Comparison of ENCODE assay signal across 8 cellular contexts in the genomic region with DNA sequence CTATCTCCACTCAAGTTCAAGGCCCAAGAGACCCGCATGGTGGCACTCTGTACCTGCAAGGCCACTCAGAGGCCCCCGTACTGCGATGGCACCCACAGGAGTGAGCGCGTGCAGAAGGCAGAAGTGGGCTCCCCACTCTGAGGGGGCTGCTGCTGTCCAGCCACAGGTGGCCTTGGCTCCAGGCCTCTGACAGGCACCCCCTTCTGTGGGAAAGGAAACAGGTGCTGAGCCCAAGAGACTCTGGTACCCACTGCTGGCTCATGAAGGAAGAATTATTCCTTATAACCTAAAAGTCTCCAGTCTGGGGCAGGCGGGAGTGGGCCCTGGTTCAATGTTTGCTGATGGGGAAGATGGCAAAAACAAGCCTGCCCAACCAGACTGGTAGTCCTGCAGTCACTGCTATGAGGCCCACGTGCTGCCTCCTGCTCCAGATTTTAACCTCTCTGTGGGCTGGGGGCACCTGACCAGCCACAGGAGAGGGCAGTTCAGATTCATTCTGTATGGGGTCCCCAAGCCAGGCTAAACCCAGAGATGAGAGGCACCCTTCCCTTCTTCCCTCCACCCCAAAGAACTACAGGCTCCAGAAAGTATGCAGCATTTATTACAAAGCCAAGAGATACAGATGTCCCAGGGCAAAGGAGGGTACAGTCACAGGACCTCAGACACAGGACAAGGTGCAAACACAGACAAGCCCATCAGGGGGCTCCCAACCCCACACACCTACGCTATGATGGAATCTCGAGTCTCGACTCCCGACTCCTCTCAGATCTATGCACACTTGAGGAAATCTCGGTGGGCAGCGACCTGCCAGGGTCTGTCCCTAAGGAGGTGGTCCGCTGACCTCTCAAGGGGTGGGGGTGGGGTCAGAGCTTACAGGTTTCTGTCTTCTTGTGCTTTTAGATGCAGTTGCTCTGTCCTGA. TPM values are rescaled to one million over a fixed set of nuclear protein-coding genes. Genes with fewer than 3 reads are reported as not detected.
DNase-seq lines count a peak whose midpoint lies in the region; ATAC-seq and TF ChIP-seq lines count a peak whose summit lies in the region.

No MANE protein-coding gene starts in this region.

- no peaks in the 10 kb centered on the region for H3K9me3 ChIP-seq in Caco-2

- POLR2A ChIA-PET in Caco-2 (lab: Charles Lee), result no interaction called here

- H3K27me3 Mint-ChIP-seq in Caco-2 (ENCODE audit: insufficient read depth, unreplicated experiment), result no peaks in the 10 kb centered on the region
- peaks cover 8% of the 10 kb centered on the region for H3K27me3 Mint-ChIP-seq in HFFc6 (ENCODE audit: insufficient read depth)
- H3K27me3 Mint-ChIP-seq in natural killer cell (ENCODE audit: low read depth in 2 of 2), result no peaks in the 10 kb centered on the region

- peak; percentile 63 to 71 for DNase-seq in Caco-2
- DNase-seq in HFFc6, result no peak
- no peak for DNase-seq in activated naive CD4-positive, alpha-beta T cell treated with anti-CD3 and anti-CD28 coated beads, Interleukin-2, amount 50 U/mL, for 72 hours (ENCODE audit: low spot score in 2 of 2)
- no peak for DNase-seq in natural killer cell
- DNase-seq in activated CD4-positive, CD25-positive, alpha-beta regulatory T cell treated with anti-CD3 and anti-CD28 coated beads, Interleukin-2, amount 50 U/mL, for 72 hours, result no peak
- no peak for DNase-seq in GDM1 (lab: John Stamatoyannopoulos, UW)
- no peak for DNase-seq in foreskin fibroblast
- no peak for DNase-seq in hippocampal formation (lab: John Stamatoyannopoulos, UW)

- CTCF ChIA-PET in Caco-2 (lab: Charles Lee), result interaction anchor here (0.6 to 1.9 kb wide), 3 partner anchors 16 to 363 kb away, joined by 3 to 19 read pairs (median 3); no protein-coding TSS in a partner anchor

- H3K36me3 Mint-ChIP-seq in Caco-2 (ENCODE audit: insufficient read depth, unreplicated experiment), result peaks cover 81% of the 10 kb centered on the region
- H3K36me3 Mint-ChIP-seq in HFFc6 (ENCODE audit: low read depth), result peaks cover 13% of the 10 kb centered on the region; the same call in 1 of the 2 replicates
- peaks cover 10 to 12% of the 10 kb centered on the region in 2 donors for H3K36me3 Mint-ChIP-seq in activated naive CD4-positive, alpha-beta T cell treated with anti-CD3 and anti-CD28 coated beads, Interleukin-2, amount 50 U/mL, for 72 hours
- no peaks in the 10 kb centered on the region for H3K36me3 Mint-ChIP-seq in natural killer cell

- TF ChIP-seq CTCF in Caco-2 (IDR thresholded peaks at IDR 0.05; ENCODE audit: insufficient read depth in 1 of 2, low read depth in 1 of 2, low read length in 1 of 2, severe bottlenecking in 1 of 2, unreplicated experiment in 1 of 2), result peak; percentile 45 to 61
- peak; percentile 46; the same call in 1 of the 2 replicates for TF ChIP-seq CTCF in HFFc6 (IDR thresholded peaks at IDR 0.05)
- TF ChIP-seq CTCF in natural killer cell (IDR thresholded peaks at IDR 0.05), result no peak
- TF ChIP-seq CTCF in foreskin fibroblast (IDR thresholded peaks at IDR 0.05; ENCODE audit: low read depth, low read length), result no peak

- H3K4me1 Mint-ChIP-seq in Caco-2 (ENCODE audit: low read depth, unreplicated experiment) (peaks cover 6% of the 10 kb centered on the region), HFFc6 (ENCODE audit: low read depth) (peaks cover 37% of the 10 kb centered on the region), natural killer cell (peaks cover 56 to 66% of the 10 kb centered on the region in 2 donors)

- H3K27me3 ChIP-seq in Caco-2 (replicated peaks; ENCODE audit: control insufficient read depth, insufficient read depth, low read length), result no peaks in the 10 kb centered on the region

- H3K4me3 ChIP-seq in Caco-2 (ENCODE audit: low read depth, low read length) (no peak overlapping the region), foreskin fibroblast (ENCODE audit: low read depth in 1 of 2, low read length in 2 of 2) (no peak overlapping the region)

- ATAC-seq in activated naive CD4-positive, alpha-beta T cell treated with anti-CD3 and anti-CD28 coated beads, Interleukin-2, amount 50 U/mL, for 72 hours, result no peak
- no peak for ATAC-seq in natural killer cell

- peak overlapping the region; percentile 34 for H3K27ac Mint-ChIP-seq in Caco-2 (ENCODE audit: unreplicated experiment)
- H3K27ac Mint-ChIP-seq in HFFc6, result peak overlapping the region; percentile 46
- H3K27ac Mint-ChIP-seq in activated naive CD4-positive, alpha-beta T cell treated with anti-CD3 and anti-CD28 coated beads, Interleukin-2, amount 50 U/mL, for 72 hours, result peak overlapping the region; percentile 51 to 89
- H3K27ac Mint-ChIP-seq in natural killer cell, result peak overlapping the region; percentile 89 to 93

- H3K4me1 ChIP-seq in Caco-2, result peaks cover 20% of the 10 kb centered on the region

- H3K36me3 ChIP-seq in Caco-2 (ENCODE audit: control insufficient read depth, insufficient read depth, low read length), result peaks cover 1% of the 10 kb centered on the region; the same call in 1 of the 2 replicates

- H3K4me3 Mint-ChIP-seq in Caco-2 (ENCODE audit: unreplicated experiment) (no peak overlapping the region), HFFc6 (no peak overlapping the region), natural killer cell (peak overlapping the region; percentile 57)

- no TSS peak for BruUV-seq in Caco-2 (replicated peaks; lab: Mats Ljungman, UMichigan)

- H3K9me3 Mint-ChIP-seq in Caco-2 (ENCODE audit: unreplicated experiment) (no peaks in the 10 kb centered on the region), HFFc6 (no peaks in the 10 kb centered on the region), natural killer cell (no peaks in the 10 kb centered on the region)
- H3K9me3 Mint-ChIP-seq in activated naive CD4-positive, alpha-beta T cell treated with anti-CD3 and anti-CD28 coated beads, Interleukin-2, amount 50 U/mL, for 72 hours, result no peaks in the 10 kb centered on the region

- intact Hi-C loops in Caco-2 (cut with micrococcal nuclease; ENCODE audit: unreplicated experiment), result no loop called here
- intact Hi-C loops in natural killer cell (cut with micrococcal nuclease), result no loop called here

RNA-seq across cellular contexts. Expression of a gene that starts 3.4 kb away (rescaled TPM):
- total RNA-seq in Caco-2 (2022) (16.6 and 18.3 TPM in 2 replicates), natural killer cell (10 to 100 TPM; 32.6 to 37.4 (median 33.9) TPM)
- total RNA-seq in HFFc6 (2021; fragmentation: NEBNext Ultra II Directional; extraction: Animal tissue kit (Norgen Biotek cat#: 25700)), result 10 to 100 TPM; 35.0 to 38.7 (median 36.6) TPM
- 10 to 100 TPM; 32.7 to 40.7 TPM for total RNA-seq in activated naive CD4-positive, alpha-beta T cell treated with anti-CD3 and anti-CD28 coated beads, Interleukin-2, amount 50 U/mL, for 72 hours

RNA-seq across cellular contexts. Expression of a gene that starts 14.6 kb away (rescaled TPM):
- total RNA-seq in Caco-2 (2022) (91.3 and 95.1 TPM in 2 replicates), natural killer cell (under 1 TPM in 1 of 3 donors, not detected in 2; 0.12 TPM)
- total RNA-seq in HFFc6 (2021; fragmentation: NEBNext Ultra II Directional; extraction: Animal tissue kit (Norgen Biotek cat#: 25700)), result 10 to 100 TPM; 59.7 to 73.5 (median 69.0) TPM
- 1 to 10 TPM; 3.1 to 6.9 TPM for total RNA-seq in activated naive CD4-positive, alpha-beta T cell treated with anti-CD3 and anti-CD28 coated beads, Interleukin-2, amount 50 U/mL, for 72 hours

RNA-seq across cellular contexts. Expression of a gene that starts 19.0 kb away (rescaled TPM):
- total RNA-seq in Caco-2 (2022) (427 and 465 TPM in 2 replicates), natural killer cell (100 to 1,000 TPM; 102 to 129 (median 118) TPM)
- 100 to 1,000 TPM; 232 to 273 (median 253) TPM for total RNA-seq in HFFc6 (2021; fragmentation: NEBNext Ultra II Directional; extraction: Animal tissue kit (Norgen Biotek cat#: 25700))
- total RNA-seq in activated naive CD4-positive, alpha-beta T cell treated with anti-CD3 and anti-CD28 coated beads, Interleukin-2, amount 50 U/mL, for 72 hours, result 100 to 1,000 TPM; 339 to 405 TPM

RNA-seq across cellular contexts. Expression of a gene that starts 28.5 kb away (rescaled TPM):
- total RNA-seq in Caco-2 (2022), result 69.7 and 72.5 TPM in 2 replicates
- 10 to 100 TPM; 26.5 to 31.5 (median 30.2) TPM for total RNA-seq in HFFc6 (2021; fragmentation: NEBNext Ultra II Directional; extraction: Animal tissue kit (Norgen Biotek cat#: 25700))
- 100 to 1,000 TPM; 204 to 288 TPM for total RNA-seq in activated naive CD4-positive, alpha-beta T cell treated with anti-CD3 and anti-CD28 coated beads, Interleukin-2, amount 50 U/mL, for 72 hours
- 100 to 1,000 TPM; 478 to 578 (median 485) TPM for total RNA-seq in natural killer cell

RNA-seq across cellular contexts. Expression of a gene that starts 58.8 kb away (rescaled TPM):
- total RNA-seq in Caco-2 (2022), result 17.1 and 19.1 TPM in 2 replicates
- 1 to 10 TPM in 5 of 6 experiments, under 1 TPM in 1; 0.95 to 1.4 (median 1.3) TPM for total RNA-seq in HFFc6 (2021; fragmentation: NEBNext Ultra II Directional; extraction: Animal tissue kit (Norgen Biotek cat#: 25700))
- 10 to 100 TPM; 27.5 to 31.3 TPM for total RNA-seq in activated naive CD4-positive, alpha-beta T cell treated with anti-CD3 and anti-CD28 coated beads, Interleukin-2, amount 50 U/mL, for 72 hours
- 1 to 10 TPM in 2 of 3 donors, under 1 TPM in 1; 0.66 to 1.9 (median 1.1) TPM for total RNA-seq in natural killer cell

Comparison
In these comparisons a context has a peak if more than half of its experiments do, and no peak if none do; other contexts are left out.
1. DNase-seq: peak in Caco-2 (2 of 2); none in HFFc6 (single experiment), activated naive CD4-positive, alpha-beta T cell treated with anti-CD3 and anti-CD28 coated beads, Interleukin-2, amount 50 U/mL, for 72 hours (0 of 2), natural killer cell (single experiment), activated CD4-positive, CD25-positive, alpha-beta regulatory T cell treated with anti-CD3 and anti-CD28 coated beads, Interleukin-2, amount 50 U/mL, for 72 hours (single experiment), GDM1 (single experiment), foreskin fibroblast (0 of 2) and hippocampal formation (0 of 2).
2. H3K27ac Mint-ChIP-seq: peak in every context shown above with its lines; median percentile 91 in natural killer cell; 70 in activated naive CD4-positive, alpha-beta T cell treated with anti-CD3 and anti-CD28 coated beads, Interleukin-2, amount 50 U/mL, for 72 hours; 46 in HFFc6; 34 in Caco-2.
3. CTCF ChIP-seq: peak in Caco-2 (2 of 2) and HFFc6 (single experiment); none in natural killer cell (single experiment) and foreskin fibroblast (single experiment).
4. RNA of a gene that starts 14.6 kb away (total RNA-seq): 91.3 to 95.1 TPM in Caco-2 and 59.7 to 73.5 TPM in HFFc6; 3.1 to 6.9 TPM in activated naive CD4-positive, alpha-beta T cell treated with anti-CD3 and anti-CD28 coated beads, Interleukin-2, amount 50 U/mL, for 72 hours and 0.12 TPM in natural killer cell; every median in the first group is over 4 times any median in the second.